ENCODE assay signal across 16 cellular contexts in genomic region chr3:111662907-111663306, GRCh38.
"Had no signal": no experiment of that assay in that cellular context is flagged by ENCODE, and none has a peak within 500 bp of the region (broad histone marks: within the 10 kb centered on the region; RNA-seq: fewer than 3 reads in every experiment).

No MANE protein-coding gene starts in this region.

- H3K4me1 Mint-ChIP-seq: brain had no signal

- DNase-seq: activated CD4-positive, alpha-beta T cell treated with anti-CD3 and anti-CD28 coated beads, Interleukin-2, amount 50 U/mL, for 48 hours; activated effector memory CD4-positive, alpha-beta T cell treated with Interleukin-2 at 50 U/mL for 16 hours; activated naive CD4-positive, alpha-beta T cell treated with anti-CD3 and anti-CD28 coated beads, Interleukin-2, amount 50 U/mL, for 16 hours; activated T-cell treated with anti-CD3 and anti-CD28 coated beads, Interleukin-2, amount 50 U/mL, for 24 hours; amygdala; central memory CD4-positive, alpha-beta T cell; colonic mucosa; heart right ventricle; left ventricle myocardium inferior; naive thymus-derived CD4-positive, alpha-beta T cell; stimulated activated CD4-positive, alpha-beta T cell treated with anti-CD3 and anti-CD28 coated beads, Interleukin-12 subunit alpha, Interleukin-12 subunit beta, amount 100 ng/mL, for 4 hours; stimulated activated CD4-positive, alpha-beta T cell treated with anti-CD3 and anti-CD28 coated beads, Interleukin-2, amount 100 ng/mL, for 24 hours; T-helper 2 cell; thyroid gland had no signal

- H3K4me3 Mint-ChIP-seq: activated T-cell treated with anti-CD3 and anti-CD28 coated beads, Interleukin-2, amount 50 U/mL, for 24 hours; brain; naive thymus-derived CD4-positive, alpha-beta T cell had no signal

- H3K4me3 ChIP-seq: colonic mucosa, gastroesophageal sphincter, heart right ventricle, left ventricle myocardium inferior, thyroid gland had no signal

- H3K27ac ChIP-seq: colonic mucosa, gastroesophageal sphincter, heart right ventricle, left ventricle myocardium inferior, thyroid gland had no signal

- H3K36me3 Mint-ChIP-seq: brain had no signal

- ATAC-seq: gastroesophageal sphincter; heart right ventricle; naive thymus-derived CD4-positive, alpha-beta T cell had no signal

- H3K27me3 ChIP-seq: colonic mucosa, gastroesophageal sphincter, heart right ventricle, thyroid gland had no signal

- H3K27ac Mint-ChIP-seq: activated T-cell treated with anti-CD3 and anti-CD28 coated beads, Interleukin-2, amount 50 U/mL, for 24 hours; brain had no signal

- H3K27me3 Mint-ChIP-seq: activated T-cell treated with anti-CD3 and anti-CD28 coated beads, Interleukin-2, amount 50 U/mL, for 24 hours; naive thymus-derived CD4-positive, alpha-beta T cell had no signal
